Comparison of ENCODE assay signal across 17 cellular contexts in the genomic region with DNA sequence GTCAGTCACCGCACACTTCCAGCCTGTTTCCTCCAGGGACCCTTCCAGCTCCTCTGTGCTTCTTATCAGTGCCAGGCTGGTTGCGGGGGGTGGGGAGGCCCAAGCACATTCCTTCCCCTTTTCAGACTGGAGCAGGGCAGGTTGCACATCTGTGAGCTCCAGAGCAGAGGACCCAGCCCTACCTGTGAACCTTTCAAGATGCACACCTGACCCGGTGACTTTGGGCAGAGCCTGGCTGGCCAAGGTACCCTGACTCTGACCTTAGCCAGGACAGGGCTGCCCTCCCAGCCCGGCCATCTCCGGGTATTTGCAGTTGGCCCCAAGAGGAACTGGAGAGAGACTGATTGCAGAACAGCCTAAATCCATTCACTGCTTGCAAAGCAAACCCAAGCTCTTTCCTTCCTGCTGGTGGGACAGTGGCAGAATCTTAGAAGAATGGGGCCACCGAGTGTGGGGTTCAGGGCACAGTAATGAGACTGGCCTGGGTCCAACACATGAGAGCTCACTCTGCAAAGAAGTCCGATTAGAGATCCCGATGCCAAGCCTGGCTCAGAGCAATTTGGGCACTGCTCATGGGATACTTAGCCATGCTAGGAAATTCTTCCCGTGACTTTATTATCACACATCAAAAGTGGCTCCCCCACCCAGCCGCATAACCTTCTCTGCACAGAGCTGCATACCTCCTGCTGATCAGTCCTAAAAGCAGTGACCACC.
DNase-seq lines count a peak whose midpoint lies in the region; FAIRE-seq and TF ChIP-seq lines count a peak whose summit lies in the region.
"Had no signal": no experiment of that assay in that cellular context is flagged by ENCODE, and none has a peak within 500 bp of the region (broad histone marks: within the 10 kb centered on the region; RNA-seq: fewer than 3 reads in every experiment).

No MANE protein-coding gene starts in this region.

- DNase-seq in GDM1 (lab: John Stamatoyannopoulos, UW) (peak; percentile 74), NOMO-1 treated with dmso at 0.1 percent for 144 hours (lab: John Stamatoyannopoulos, UW; ENCODE audit: unreplicated experiment) (peak; percentile 72), coronary artery (ENCODE audit: low spot score) (peak; percentile 31), pons (ENCODE audit: low spot score) (peak; percentile 43), D721Med (ENCODE audit: insufficient read length, low spot score) (no peak), mesenteric fat pad (ENCODE audit: low spot score) (no peak), DMS53 (lab: John Stamatoyannopoulos, UW) (no peak)
- DNase-seq: activated CD4-positive, alpha-beta T cell treated with anti-CD3 and anti-CD28 coated beads for 1 hour; mesenchymal stem cell; naive thymus-derived CD4-positive, alpha-beta T cell; NCI-H1105 treated with DMSO at 0.1 percent for 48 hours; NCI-H2107; NCI-H524 treated with DMSO at 0.1 percent for 48 hours; pancreas; stimulated activated CD4-positive, alpha-beta T cell treated with anti-CD3 and anti-CD28 coated beads, Interleukin-2, amount 100 ng/mL, for 24 hours had no signal

- TF ChIP-seq CTCF in coronary artery (IDR thresholded peaks at IDR 0.05), result no peak
- no peak for TF ChIP-seq CTCF in D721Med (IDR thresholded peaks at IDR 0.05; ENCODE audit: insufficient read depth, missing control alignments)

- no peak overlapping the region for H3K4me3 ChIP-seq in coronary artery
- H3K4me3 ChIP-seq: pancreas had no signal

- no peak for FAIRE-seq in D721Med (lab: Jason Lieb, UNC)
- FAIRE-seq: GM12892, keratinocyte, pancreas had no signal

- H3K27ac ChIP-seq in coronary artery, result no peak overlapping the region
- H3K27ac ChIP-seq: pancreas had no signal

Comparison
In these comparisons a context has a peak if more than half of its experiments do, and no peak if none do; other contexts are left out.
1. DNase-seq: peak in GDM1 (single experiment), NOMO-1 treated with dmso at 0.1 percent for 144 hours (single experiment), coronary artery (single experiment) and pons (single experiment); none in D721Med (single experiment), mesenteric fat pad (single experiment) and DMS53 (single experiment).